In the genomic region with DNA sequence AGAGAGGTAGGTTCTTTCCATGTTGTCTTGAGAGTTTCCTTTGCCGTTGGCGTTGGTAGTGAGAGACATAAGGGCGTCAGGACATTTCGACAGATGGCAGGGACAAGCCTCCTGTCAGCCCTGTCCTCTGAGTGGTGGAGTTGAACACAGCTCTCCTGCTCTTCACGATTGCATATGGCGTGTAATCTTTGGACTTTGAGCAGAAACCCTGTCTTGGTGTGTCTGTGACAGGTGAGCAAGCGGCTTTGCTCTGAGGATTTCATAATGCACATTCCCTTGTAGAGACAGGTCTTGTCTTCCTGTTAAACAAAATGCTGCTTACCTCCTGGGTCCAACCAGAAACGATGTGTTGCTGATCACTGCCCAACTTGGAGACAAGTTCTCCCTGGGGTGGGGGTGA, we compare ENCODE assay signal across 25 cellular contexts.
"Had no signal": no experiment of that assay in that cellular context is flagged by ENCODE, and none has a peak within 500 bp of the region (broad histone marks: within the 10 kb centered on the region; RNA-seq: fewer than 3 reads in every experiment).

No MANE protein-coding gene starts in this region.

- H3K9me3 ChIP-seq: ascending aorta, SJSA1, SK-N-SH had no signal

- H3K4me3 Mint-ChIP-seq: activated CD4-positive, alpha-beta T cell treated with anti-CD3 and anti-CD28 coated beads, Interleukin-2, amount 10 ng/mL, durations not matched to agents 24 days and 14 days; activated CD8-positive, alpha-beta T cell treated with anti-CD3 and anti-CD28 coated beads for 36 hours; activated naive CD4-positive, alpha-beta T cell treated with anti-CD3 and anti-CD28 coated beads, Interleukin-2, amount 50 U/mL, for 24 hours; activated naive CD8-positive, alpha-beta T cell treated with anti-CD3 and anti-CD28 coated beads, Interleukin-2, amount 10 ng/mL, durations not matched to agents 7 days and 5 days; activated T-cell treated with anti-CD3 and anti-CD28 coated beads, Interleukin-2, amount 50 U/mL, for 24 hours; T-helper 1 cell treated with Interleukin-12 subunit alpha and Interleukin-12 subunit beta and Interleukin-4 antibody, amounts not matched to agents 30 μg/mL and 1 μg/mL, for 36 hours; T-helper 2 cell treated with Interferon-gamma antibody and Interleukin-4, amounts not matched to agents 5 μg/mL and 100 μg/mL, for 36 hours had no signal

- H3K36me3 ChIP-seq: ascending aorta, SJSA1 had no signal

- H3K9ac ChIP-seq: SK-N-SH had no signal

- H3K27ac ChIP-seq: ascending aorta, SJSA1 had no signal

- H3K36me3 Mint-ChIP-seq: activated naive CD4-positive, alpha-beta T cell treated with anti-CD3 and anti-CD28 coated beads, Interleukin-2, amount 50 U/mL, for 24 hours; activated naive CD8-positive, alpha-beta T cell treated with anti-CD3 and anti-CD28 coated beads, Interleukin-2, amount 10 ng/mL, durations not matched to agents 7 days and 5 days had no signal

- H3K27ac Mint-ChIP-seq: activated CD4-positive, alpha-beta T cell treated with anti-CD3 and anti-CD28 coated beads, Interleukin-2, amount 10 ng/mL, durations not matched to agents 24 days and 14 days; activated CD8-positive, alpha-beta T cell treated with anti-CD3 and anti-CD28 coated beads for 36 hours; activated naive CD4-positive, alpha-beta T cell treated with anti-CD3 and anti-CD28 coated beads, Interleukin-2, amount 50 U/mL, for 24 hours; activated naive CD8-positive, alpha-beta T cell treated with anti-CD3 and anti-CD28 coated beads, Interleukin-2, amount 10 ng/mL, durations not matched to agents 7 days and 5 days; activated T-cell treated with anti-CD3 and anti-CD28 coated beads, Interleukin-2, amount 50 U/mL, for 24 hours; activated T-helper 2 cell treated with anti-CD3 and anti-CD28 coated beads, Interferon-gamma antibody, Interleukin-2, Interleukin-4, amounts not matched to agents 10 μg/mL and 5 μg/mL and 100 μg/mL, durations not matched to agents 14 hours and 24 hours and 36 hours; T-helper 1 cell treated with Interleukin-12 subunit alpha and Interleukin-12 subunit beta and Interleukin-4 antibody, amounts not matched to agents 30 μg/mL and 1 μg/mL, for 36 hours; T-helper 2 cell treated with Interferon-gamma antibody and Interleukin-4, amounts not matched to agents 5 μg/mL and 100 μg/mL, for 36 hours had no signal

- H3K4me1 ChIP-seq: SJSA1 had no signal

- H3K27me3 ChIP-seq: ascending aorta, SJSA1 had no signal

- DNase-seq: activated CD4-positive, alpha-beta T cell treated with anti-CD3 and anti-CD28 coated beads, Interleukin-2, amount 10 ng/mL, durations not matched to agents 24 days and 14 days; activated CD4-positive, alpha-beta T cell treated with anti-CD3 and anti-CD28 coated beads, Interleukin-2, amount 50 U/mL, for 4 hours; activated CD8-positive, alpha-beta T cell treated with anti-CD3 and anti-CD28 coated beads for 36 hours; activated gamma-delta T cell; activated naive CD4-positive, alpha-beta T cell treated with Interleukin-2 at 50 U/mL for 16 hours; activated naive CD8-positive, alpha-beta T cell treated with anti-CD3 and anti-CD28 coated beads, Interleukin-2, amount 10 ng/mL, durations not matched to agents 7 days and 5 days; activated T-cell treated with anti-CD3 and anti-CD28 coated beads, Interleukin-2, amount 50 U/mL, for 24 hours; Karpas-422; NCI-H1105; NCI-H1417 treated with DMSO at 0.1 percent for 48 hours; NCI-H187 treated with DMSO at 0.1 percent for 48 hours; NCI-H2081; NCI-H2171 treated with DMSO at 0.1 percent for 48 hours; NCI-H2227 treated with DMSO at 0.1 percent for 48 hours; NCI-H446; NCI-H510A treated with DMSO at 0.1 percent for 48 hours; SHP77; SK-N-SH had no signal

- H3K4me1 Mint-ChIP-seq: activated CD4-positive, alpha-beta T cell treated with anti-CD3 and anti-CD28 coated beads, Interleukin-2, amount 10 ng/mL, durations not matched to agents 24 days and 14 days; activated naive CD4-positive, alpha-beta T cell treated with anti-CD3 and anti-CD28 coated beads, Interleukin-2, amount 50 U/mL, for 24 hours; activated naive CD8-positive, alpha-beta T cell treated with anti-CD3 and anti-CD28 coated beads, Interleukin-2, amount 10 ng/mL, durations not matched to agents 7 days and 5 days had no signal

- H3K9me3 Mint-ChIP-seq: activated CD4-positive, alpha-beta T cell treated with anti-CD3 and anti-CD28 coated beads, Interleukin-2, amount 10 ng/mL, durations not matched to agents 24 days and 14 days; activated CD8-positive, alpha-beta T cell treated with anti-CD3 and anti-CD28 coated beads for 36 hours; activated naive CD4-positive, alpha-beta T cell treated with anti-CD3 and anti-CD28 coated beads, Interleukin-2, amount 50 U/mL, for 24 hours; activated naive CD8-positive, alpha-beta T cell treated with anti-CD3 and anti-CD28 coated beads, Interleukin-2, amount 10 ng/mL, durations not matched to agents 7 days and 5 days; activated T-cell treated with anti-CD3 and anti-CD28 coated beads, Interleukin-2, amount 50 U/mL, for 24 hours; activated T-helper 2 cell treated with anti-CD3 and anti-CD28 coated beads, Interferon-gamma antibody, Interleukin-2, Interleukin-4, amounts not matched to agents 10 μg/mL and 5 μg/mL and 100 μg/mL, durations not matched to agents 14 hours and 24 hours and 36 hours; T-helper 1 cell treated with Interleukin-12 subunit alpha and Interleukin-12 subunit beta and Interleukin-4 antibody, amounts not matched to agents 30 μg/mL and 1 μg/mL, for 36 hours; T-helper 2 cell treated with Interferon-gamma antibody and Interleukin-4, amounts not matched to agents 5 μg/mL and 100 μg/mL, for 36 hours had no signal

- H3K4me2 ChIP-seq: SK-N-SH had no signal

- H3K4me3 ChIP-seq: ascending aorta, K562, SJSA1 had no signal

- H3K27me3 Mint-ChIP-seq: activated CD4-positive, alpha-beta T cell treated with anti-CD3 and anti-CD28 coated beads, Interleukin-2, amount 10 ng/mL, durations not matched to agents 24 days and 14 days had no signal
